26 cellular contexts compared by ENCODE assay signal in the genomic region with DNA sequence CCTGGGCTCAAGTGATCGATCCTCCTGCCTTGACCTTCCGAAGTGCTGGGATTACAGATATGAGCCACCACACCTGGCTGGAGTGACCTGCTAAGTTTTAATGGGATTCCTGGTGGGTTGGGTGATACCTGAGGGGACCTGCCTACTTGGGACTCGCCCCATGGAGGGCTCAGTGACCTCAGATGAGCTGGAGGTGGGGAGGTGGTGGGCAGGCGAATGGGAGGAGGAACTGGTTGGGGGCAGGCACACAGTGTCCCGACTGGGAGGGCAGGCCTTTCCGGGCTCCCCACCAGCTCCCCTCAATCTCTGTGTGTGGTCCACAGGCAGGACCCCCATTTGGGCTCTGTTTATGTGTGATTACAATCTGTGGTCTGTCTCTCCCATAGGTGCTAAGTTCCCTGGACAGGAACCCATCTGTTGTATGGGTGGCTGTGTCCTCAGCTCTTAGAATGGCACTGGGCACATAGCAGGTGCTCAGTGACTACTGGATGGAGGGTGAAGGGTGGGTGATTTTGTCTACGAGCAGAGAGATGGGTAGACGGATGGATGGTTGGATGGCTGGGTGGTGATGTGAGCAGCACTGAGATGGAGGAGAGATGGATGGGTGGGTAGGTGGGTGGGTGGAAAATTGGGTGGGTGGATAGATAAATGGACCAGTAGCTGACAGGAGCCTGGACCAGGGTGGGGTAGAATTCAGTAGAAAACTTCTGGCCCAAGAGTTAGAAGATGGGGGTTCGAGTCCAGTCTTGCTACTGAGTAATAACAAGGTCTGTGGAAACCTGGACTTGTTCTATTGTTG. TPM values are rescaled to one million over a fixed set of nuclear protein-coding genes. Genes with fewer than 3 reads are reported as not detected.
DNase-seq lines count a peak whose midpoint lies in the region; ATAC-seq, FAIRE-seq and TF ChIP-seq lines count a peak whose summit lies in the region.
"Had no signal": no experiment of that assay in that cellular context is flagged by ENCODE, and none has a peak within 500 bp of the region (broad histone marks: within the 10 kb centered on the region; RNA-seq: fewer than 3 reads in every experiment).

No MANE protein-coding gene starts in this region.

- H3K36me3 Mint-ChIP-seq in Caco-2 (ENCODE audit: insufficient read depth, unreplicated experiment) (no peaks in the 10 kb centered on the region), progenitor cell of endocrine pancreas (ENCODE audit: insufficient read depth) (no peaks in the 10 kb centered on the region)
- H3K36me3 Mint-ChIP-seq: CD4-positive, alpha-beta memory T cell had no signal

- H3K4me1 ChIP-seq in Caco-2: peaks cover 55% of the 10 kb centered on the region
- H3K4me1 ChIP-seq in kidney (ENCODE audit: control insufficient read depth in 1 of 2, insufficient read depth in 1 of 2, low read depth in 1 of 2, low read length in 2 of 2): no peaks in the 10 kb centered on the region
- peaks cover 0 to 7% (median 5%) of the 10 kb centered on the region in 4 donors for H3K4me1 ChIP-seq in upper lobe of left lung

- peaks cover 58% of the 10 kb centered on the region for H3K4me1 Mint-ChIP-seq in Caco-2 (ENCODE audit: low read depth, unreplicated experiment)
- peaks cover 34% of the 10 kb centered on the region for H3K4me1 Mint-ChIP-seq in progenitor cell of endocrine pancreas (ENCODE audit: low read depth)

- H3K27me3 Mint-ChIP-seq in Caco-2 (ENCODE audit: insufficient read depth, unreplicated experiment) (no peaks in the 10 kb centered on the region), progenitor cell of endocrine pancreas (no peaks in the 10 kb centered on the region)

- POLR2A ChIA-PET in Caco-2 (lab: Charles Lee): no interaction called here

- CTCF ChIA-PET in Caco-2 (lab: Charles Lee): interaction anchor here (0.5 to 1.4 kb wide), 3 partner anchors 251 to 1557 kb away, joined by 3 to 5 read pairs (median 3); no protein-coding TSS in a partner anchor

- H3K27ac ChIP-seq in SK-N-MC (peak overlapping the region; percentile 0; the same call in 1 of the 2 replicates), kidney (ENCODE audit: low read depth in 2 of 2, low read length in 2 of 2) (no peak overlapping the region), upper lobe of left lung (no peak overlapping the region)
- H3K27ac ChIP-seq: BLaER1, RWPE1 had no signal

- WGBS in upper lobe of left lung, 2 donors: 90 to 94% methylated on average over 3 to 9 of the region's 9 CpGs

- H3K27me3 ChIP-seq in Caco-2 (replicated peaks; ENCODE audit: control insufficient read depth, insufficient read depth, low read length) (no peaks in the 10 kb centered on the region), upper lobe of left lung (no peaks in the 10 kb centered on the region)
- H3K27me3 ChIP-seq: BLaER1 had no signal

- H3K4me3 Mint-ChIP-seq in Caco-2 (ENCODE audit: unreplicated experiment) (no peak overlapping the region), progenitor cell of endocrine pancreas (ENCODE audit: low read depth) (no peak overlapping the region)
- H3K4me3 Mint-ChIP-seq: CD4-positive, alpha-beta memory T cell had no signal

- no peaks in the 10 kb centered on the region for H3K9me3 ChIP-seq in Caco-2
- H3K9me3 ChIP-seq in SK-N-MC (ENCODE audit: low read depth, low read length): no peaks in the 10 kb centered on the region
- no peaks in the 10 kb centered on the region for H3K9me3 ChIP-seq in kidney (ENCODE audit: control insufficient read depth in 1 of 2, low read length in 2 of 2)
- H3K9me3 ChIP-seq in upper lobe of left lung: no peaks in the 10 kb centered on the region
- H3K9me3 ChIP-seq: BLaER1 had no signal

- no peak for TF ChIP-seq POLR2A in upper lobe of left lung (IDR thresholded peaks at IDR 0.05)

- ATAC-seq in GM19467 (IDR thresholded peaks at IDR 0.05; ENCODE audit: unreplicated experiment) (no peak), upper lobe of left lung (ENCODE audit: low FRiP score in 2 of 2) (no peak)
- ATAC-seq: Panc1 had no signal

- peak overlapping the region; percentile 27 for H3K27ac Mint-ChIP-seq in Caco-2 (ENCODE audit: unreplicated experiment)
- peak overlapping the region; percentile 90 for H3K27ac Mint-ChIP-seq in progenitor cell of endocrine pancreas

- FAIRE-seq in kidney (lab: Jason Lieb, UNC): no peak
- FAIRE-seq: A204.1, GM12891 had no signal

- H3K9me3 Mint-ChIP-seq in Caco-2 (ENCODE audit: unreplicated experiment): no peaks in the 10 kb centered on the region
- H3K9me3 Mint-ChIP-seq in progenitor cell of endocrine pancreas (ENCODE audit: low read depth): no peaks in the 10 kb centered on the region

- DNase-seq in Caco-2 (no peak), SK-N-MC (ENCODE audit: low read depth, low spot score) (no peak), kidney (peak; percentile 58), progenitor cell of endocrine pancreas (ENCODE audit: low spot score, unreplicated experiment) (no peak), HuH-7.5 (ENCODE audit: low spot score) (no peak), upper lobe of left lung (no peak), kidney glomerular epithelial cell (lab: John Stamatoyannopoulos, UW) (no peak)
- DNase-seq: CD4-positive, alpha-beta memory T cell; DMS79 treated with DMSO at 0.1 percent for 48 hours; GF-D8; Karpas-422; NCI-H1092 treated with DMSO at 0.1 percent for 48 hours; NCI-H1436; NCI-H187; NCI-H2081 treated with DMSO at 0.1 percent for 48 hours; NCI-H2171; NCI-H226; NCI-H510A; NCI-H69; SHP77 had no signal

- intact Hi-C loops in Caco-2 (cut with micrococcal nuclease; ENCODE audit: unreplicated experiment) (no loop called here), kidney (cut with DNase I) (no loop called here)

- H3K36me3 ChIP-seq in Caco-2 (ENCODE audit: control insufficient read depth, insufficient read depth, low read length): no peaks in the 10 kb centered on the region
- H3K36me3 ChIP-seq in SK-N-MC (ENCODE audit: insufficient read depth, low read length): no peaks in the 10 kb centered on the region
- no peaks in the 10 kb centered on the region for H3K36me3 ChIP-seq in kidney (ENCODE audit: control insufficient read depth in 1 of 2, insufficient read depth in 2 of 2, low read length in 2 of 2)
- H3K36me3 ChIP-seq in upper lobe of left lung: no peaks in the 10 kb centered on the region
- H3K36me3 ChIP-seq: BLaER1 had no signal

- H3K4me3 ChIP-seq in Caco-2 (ENCODE audit: low read depth, low read length) (no peak overlapping the region), SK-N-MC (no peak overlapping the region), kidney (ENCODE audit: low read length in 2 of 2) (no peak overlapping the region), upper lobe of left lung (no peak overlapping the region)
- H3K4me3 ChIP-seq: BLaER1 had no signal

- no TSS peak for BruUV-seq in Caco-2 (replicated peaks; lab: Mats Ljungman, UMichigan)

- no peak for TF ChIP-seq EP300 in upper lobe of left lung (IDR thresholded peaks at IDR 0.05)

- TF ChIP-seq CTCF in Caco-2 (IDR thresholded peaks at IDR 0.05; ENCODE audit: insufficient read depth in 1 of 2, low read depth in 1 of 2, low read length in 1 of 2, severe bottlenecking in 1 of 2, unreplicated experiment in 1 of 2) (no peak), kidney (IDR thresholded peaks at IDR 0.05; ENCODE audit: borderline replicate concordance, extremely low read depth, insufficient read depth) (no peak), progenitor cell of endocrine pancreas (IDR thresholded peaks at IDR 0.05; ENCODE audit: unreplicated experiment) (no peak), upper lobe of left lung (IDR thresholded peaks at IDR 0.05) (no peak)

- H3K9ac ChIP-seq in SK-N-MC (ENCODE audit: insufficient read length) (no peak overlapping the region), kidney (ENCODE audit: low read length in 2 of 2) (no peak overlapping the region)
- H3K9ac ChIP-seq: BLaER1 had no signal

RNA-seq across cellular contexts. Expression of a gene that starts 23.8 kb away (rescaled TPM):
- total RNA-seq in Caco-2 (2022) (160 and 183 TPM in 2 replicates), kidney (81.4 TPM), progenitor cell of endocrine pancreas (19.6 and 21.3 TPM in 2 replicates), upper lobe of left lung (100 to 1,000 TPM; 161 to 411 (median 292) TPM)
- polyA plus RNA-seq in kidney (ENCODE audit: insufficient read depth, low read depth, low replicate concordance): 33.6 TPM
